Comparison of ENCODE assay signal across 8 cellular contexts in the genomic region with DNA sequence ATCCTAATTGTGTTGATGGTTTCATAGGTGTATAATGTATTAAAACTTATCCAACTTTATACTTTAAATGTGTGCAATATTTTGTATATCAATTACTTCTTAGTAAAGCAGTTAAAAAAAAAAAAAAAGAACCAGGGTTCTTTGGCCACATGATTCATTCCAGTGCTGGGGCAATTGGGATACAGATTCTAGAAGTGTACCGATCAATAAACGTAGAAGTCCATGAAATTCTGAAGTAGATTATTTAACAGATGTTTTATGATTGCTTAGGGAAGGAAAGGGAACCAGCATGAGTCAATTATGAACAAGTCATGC. TPM values are rescaled to one million over a fixed set of nuclear protein-coding genes. Genes with fewer than 3 reads are reported as not detected.
DNase-seq lines count a peak whose midpoint lies in the region; ATAC-seq and TF ChIP-seq lines count a peak whose summit lies in the region.
"Had no signal": no experiment of that assay in that cellular context is flagged by ENCODE, and none has a peak within 500 bp of the region (broad histone marks: within the 10 kb centered on the region; RNA-seq: fewer than 3 reads in every experiment).

No MANE protein-coding gene starts in this region.

- CTCF ChIA-PET in Panc1 (lab: Charles Lee): no interaction called here

- H2AFZ ChIP-seq in hepatocyte: no peak overlapping the region

- intact Hi-C loops in Panc1 (cut with micrococcal nuclease; ENCODE audit: unreplicated experiment): no loop called here
- intact Hi-C loops in sigmoid colon (cut with DNase I): no loop called here

- DNase-seq in Panc1 (ENCODE audit: low read depth, low spot score): no peak
- no peak for DNase-seq in hepatocyte (ENCODE audit: low spot score)
- DNase-seq in sigmoid colon: no peak
- DNase-seq: mucosa of descending colon had no signal

- no peak overlapping the region for H3K27ac ChIP-seq in Panc1 (ENCODE audit: low read length)
- H3K27ac ChIP-seq in skin epidermis: peak overlapping the region in 19 of 21 experiments; percentile 46 to 88 (median 82)
- H3K27ac ChIP-seq in hepatocyte: no peak overlapping the region
- H3K27ac ChIP-seq in sigmoid colon: peak overlapping the region in 2 of 4 donors; percentile 57 to 63

- POLR2A ChIA-PET in Panc1 (lab: Charles Lee): no interaction called here

- no peak for TF ChIP-seq EP300 in sigmoid colon (IDR thresholded peaks at IDR 0.05)

- no peaks in the 10 kb centered on the region for H3K27me3 ChIP-seq in Panc1 (ENCODE audit: control insufficient read depth, insufficient read depth, low read length)
- no peaks in the 10 kb centered on the region for H3K27me3 ChIP-seq in endocrine pancreas (ENCODE audit: control insufficient read depth, insufficient read depth, low read length)
- no peaks in the 10 kb centered on the region for H3K27me3 ChIP-seq in hepatocyte
- no peaks in the 10 kb centered on the region for H3K27me3 ChIP-seq in sigmoid colon

- peaks cover 62% of the 10 kb centered on the region for H4K20me1 ChIP-seq in hepatocyte (ENCODE audit: insufficient read depth, poor library complexity, severe bottlenecking)

- TF ChIP-seq CTCF in Panc1 (IDR thresholded peaks at IDR 0.05) (no peak), hepatocyte (IDR thresholded peaks at IDR 0.05; ENCODE audit: poor library complexity) (no peak), sigmoid colon (IDR thresholded peaks at IDR 0.05) (no peak)

- H3K9me3 ChIP-seq in Panc1 (ENCODE audit: control insufficient read depth, insufficient read depth, low read depth, low read length) (no peaks in the 10 kb centered on the region), endocrine pancreas (ENCODE audit: control insufficient read depth, low read length) (no peaks in the 10 kb centered on the region), hepatocyte (ENCODE audit: low read depth) (no peaks in the 10 kb centered on the region), sigmoid colon (no peaks in the 10 kb centered on the region)
- H3K9me3 ChIP-seq: mucosa of descending colon had no signal

- H3K4me2 ChIP-seq in hepatocyte: no peak overlapping the region

- no peak overlapping the region for H3K9ac ChIP-seq in endocrine pancreas (ENCODE audit: control insufficient read depth, insufficient read depth, low read length)

- 90% methylated on average over 2 of the region's 2 CpGs for WGBS in hepatocyte (ENCODE audit: low lambda C conversion rate, missing lambda C conversion rate)
- 0 to 12% methylated on average over 2 of the region's 2 CpGs for WGBS in sigmoid colon, 2 donors

- TF ChIP-seq POLR2A in sigmoid colon (IDR thresholded peaks at IDR 0.05): no peak

- in situ Hi-C loops in Panc1 (cut with HindIII; ENCODE audit: low pct_unique_long_range_greater_than_20kb, low sequenced_read_pairs): loop anchor here (25.0 kb wide), 1 partner anchor 121 kb away; no protein-coding TSS in a partner anchor

- H3K36me3 ChIP-seq in Panc1 (ENCODE audit: control insufficient read depth, insufficient read depth, low read length) (no peaks in the 10 kb centered on the region), endocrine pancreas (ENCODE audit: control insufficient read depth, insufficient read depth, low read length) (no peaks in the 10 kb centered on the region), hepatocyte (replicated peaks; ENCODE audit: insufficient read depth, low read depth) (no peaks in the 10 kb centered on the region), sigmoid colon (no peaks in the 10 kb centered on the region)

- H3K9me2 ChIP-seq in hepatocyte (replicated peaks; ENCODE audit: insufficient read depth): no peaks in the 10 kb centered on the region

- no peak overlapping the region for H3K4me3 ChIP-seq in Panc1 (ENCODE audit: low read depth in 2 of 2, low read length in 2 of 2)
- peak overlapping the region; percentile 38 for H3K4me3 ChIP-seq in endocrine pancreas (ENCODE audit: control insufficient read depth, insufficient read depth, low read length)
- H3K4me3 ChIP-seq in skin epidermis: no peak overlapping the region
- H3K4me3 ChIP-seq in hepatocyte: no peak overlapping the region
- no peak overlapping the region for H3K4me3 ChIP-seq in sigmoid colon
- H3K4me3 ChIP-seq: mucosa of descending colon had no signal

- ATAC-seq in GM21737 (IDR thresholded peaks at IDR 0.05; ENCODE audit: unreplicated experiment) (peak; percentile 11), Panc1 (no peak), GM19328 (IDR thresholded peaks at IDR 0.05; ENCODE audit: unreplicated experiment) (no peak)

- H3K4me1 ChIP-seq in Panc1 (ENCODE audit: control insufficient read depth, insufficient read depth, low read length) (peaks cover 6% of the 10 kb centered on the region), endocrine pancreas (ENCODE audit: control insufficient read depth, insufficient read depth, low read length) (peaks cover 5% of the 10 kb centered on the region), hepatocyte (ENCODE audit: insufficient read depth) (no peaks in the 10 kb centered on the region), sigmoid colon (peaks cover 0 to 56% (median 32%) of the 10 kb centered on the region in 4 donors)

- peaks cover 94% of the 10 kb centered on the region for H3K79me2 ChIP-seq in hepatocyte

- BruUV-seq in Panc1 (replicated peaks; lab: Mats Ljungman, UMichigan): TSS peak; percentile 52

RNA-seq across cellular contexts. Expression of a gene that starts 51.0 kb away (rescaled TPM):
- total RNA-seq in Panc1 (2021; ENCODE audit: unreplicated experiment) (122 TPM), hepatocyte (52.2 and 53.4 TPM in 2 replicates), sigmoid colon (10 to 100 TPM; 44.1 to 73.2 (median 48.6) TPM)
- 66.1 TPM for polyA plus RNA-seq in Panc1 (2012; ENCODE audit: insufficient read length)
- polyA plus RNA-seq in hepatocyte (66.1 and 74.5 TPM in 2 replicates), sigmoid colon (10 to 100 TPM; 18.0 to 24.0 (median 23.2) TPM)

Comparison
In these comparisons a context has a peak if more than half of its experiments do, and no peak if none do; other contexts are left out.
1. H3K27ac ChIP-seq: peak in skin epidermis (19 of 21); none in Panc1 (single experiment) and hepatocyte (single experiment).